In genomic region chr9:80873861-80874260, GRCh38 we compare ENCODE assay signal across 21 cellular contexts.
DNase-seq lines count a peak whose midpoint lies in the region; ATAC-seq and TF ChIP-seq lines count a peak whose summit lies in the region.
"Had no signal": no experiment of that assay in that cellular context is flagged by ENCODE, and none has a peak within 500 bp of the region (broad histone marks: within the 10 kb centered on the region; RNA-seq: fewer than 3 reads in every experiment).

No MANE protein-coding gene starts in this region.

- H3K9me3 ChIP-seq in AG04450 (ENCODE audit: control insufficient read depth, insufficient read depth, low read length) (no peaks in the 10 kb centered on the region), WERI-Rb-1 (ENCODE audit: severe bottlenecking) (no peaks in the 10 kb centered on the region)
- H3K9me3 ChIP-seq: suprapubic skin had no signal

- TF ChIP-seq CTCF in AG04450 (IDR thresholded peaks at IDR 0.05; ENCODE audit: low read depth, low read length) (no peak), WERI-Rb-1 (IDR thresholded peaks at IDR 0.05; ENCODE audit: low read depth, low read length) (no peak)

- DNase-seq in AG04450 (ENCODE audit: low read depth, low spot score) (peak; percentile 10), HS-5 (ENCODE audit: low read depth) (peak; percentile 26), astrocyte of the hippocampus (ENCODE audit: low read depth, low spot score) (peak; percentile 22), kidney glomerular epithelial cell (lab: John Stamatoyannopoulos, UW) (peak; percentile 63), SW480 (ENCODE audit: low spot score) (no peak), NCI-H1417 treated with DMSO at 0.1 percent for 48 hours (lab: John Stamatoyannopoulos, UW) (no peak), WERI-Rb-1 (no peak)
- DNase-seq: activated CD4-positive, CD25-positive, alpha-beta regulatory T cell; activated T-cell treated with anti-CD3 and anti-CD28 coated beads, Interleukin-2, amount 50 U/mL, for 72 hours; COR-L47; effector memory CD8-positive, alpha-beta T cell; GOT3; midbrain; NCI-H1105 treated with DMSO at 0.1 percent for 48 hours; NCI-H526 treated with DMSO at 0.1 percent for 48 hours; SIG-M5; T-helper 2 cell had no signal

- no peaks in the 10 kb centered on the region for H3K36me3 ChIP-seq in WERI-Rb-1
- H3K36me3 ChIP-seq: suprapubic skin had no signal

- CTCF ChIA-PET in AG04450 (lab: Charles Lee) = interaction anchor here (0.6 kb wide), 1 partner anchor 1733 kb away, joined by 3 read pairs; no protein-coding TSS in a partner anchor

- H3K27ac ChIP-seq in AG04450 (ENCODE audit: low read depth, low read length) (no peak overlapping the region), WERI-Rb-1 (no peak overlapping the region)
- H3K27ac ChIP-seq: foreskin keratinocyte, suprapubic skin had no signal

- H3K4me3 ChIP-seq in AG04450 (ENCODE audit: low read depth, low read length) = no peak overlapping the region
- no peak overlapping the region for H3K4me3 ChIP-seq in WERI-Rb-1 (ENCODE audit: low read depth, low read length)
- H3K4me3 ChIP-seq: suprapubic skin had no signal

- POLR2A ChIA-PET in AG04450 (lab: Yijun Ruan, JAX) = no interaction called here

- ATAC-seq in HG02840 (IDR thresholded peaks at IDR 0.05; ENCODE audit: low FRiP score, unreplicated experiment) = no peak
- ATAC-seq: activated naive CD4-positive, alpha-beta T cell treated with anti-CD3 and anti-CD28 coated beads, Interleukin-2, amount 50 U/mL, for 72 hours; activated T-cell treated with anti-CD3 and anti-CD28 coated beads, Interleukin-2, amount 50 U/mL, for 72 hours; effector memory CD8-positive, alpha-beta T cell had no signal

- H3K27me3 ChIP-seq in AG04450 (ENCODE audit: control insufficient read depth, insufficient read depth, low read length) (no peaks in the 10 kb centered on the region), WERI-Rb-1 (ENCODE audit: insufficient read depth, low read depth, severe bottlenecking) (no peaks in the 10 kb centered on the region)
- H3K27me3 ChIP-seq: foreskin keratinocyte, suprapubic skin had no signal

Comparison
In these comparisons a context has a peak if more than half of its experiments do, and no peak if none do; other contexts are left out.
1. DNase-seq: peak in AG04450 (single experiment), HS-5 (single experiment), astrocyte of the hippocampus (single experiment) and kidney glomerular epithelial cell (single experiment); none in SW480 (single experiment), NCI-H1417 treated with DMSO at 0.1 percent for 48 hours (single experiment) and WERI-Rb-1 (single experiment).